Comparison of ENCODE assay signal across 8 cellular contexts in genomic region chr5:180868960-180869359, GRCh38. TPM values are rescaled to one million over a fixed set of nuclear protein-coding genes. Genes with fewer than 3 reads are reported as not detected.
DNase-seq lines count a peak whose midpoint lies in the region; ATAC-seq, FAIRE-seq and TF ChIP-seq lines count a peak whose summit lies in the region.

No MANE protein-coding gene starts in this region.

- H3K4me1 ChIP-seq in pancreas, result peaks cover 0 to 14% (median 9%) of the 10 kb centered on the region in 3 donors
- no peaks in the 10 kb centered on the region for H3K4me1 ChIP-seq in uterus

- no peak overlapping the region for H3K4me3 ChIP-seq in pancreas
- H3K4me3 ChIP-seq in uterus, result no peak overlapping the region

- peak; percentile 59 for DNase-seq in MV-4-11 (lab: John Stamatoyannopoulos, UW)
- DNase-seq in SK-N-DZ (ENCODE audit: low spot score), result peak; percentile 78
- DNase-seq in activated naive CD4-positive, alpha-beta T cell treated with Interleukin-2 at 50 U/mL for 16 hours, result peak; percentile 62
- DNase-seq in germinal center (ENCODE audit: low spot score), result peak; percentile 52
- DNase-seq in pancreas, result peak; percentile 76 to 95 (median 86)
- peak; percentile 72 to 76 for DNase-seq in uterus

- intact Hi-C loops in pancreas (cut with DNase I), result loop anchor here in 1 of 3 donors (10.0 kb wide), 1 partner anchor 286 kb away; no protein-coding TSS in a partner anchor
- intact Hi-C loops in uterus (cut with DNase I; ENCODE audit: low total_unique reads), result loop anchor here (10.0 kb wide), 1 partner anchor 84 kb away; no protein-coding TSS in a partner anchor

- H3K36me3 ChIP-seq in pancreas (no peaks in the 10 kb centered on the region), uterus (no peaks in the 10 kb centered on the region)

- ATAC-seq in pancreas (peak; percentile 75 to 90 (median 86)), GM18909 (IDR thresholded peaks at IDR 0.05; ENCODE audit: poor library complexity, unreplicated experiment) (no peak)

- 1 to 2% methylated on average over 3 of the region's 3 CpGs for WGBS in pancreas, 2 donors

- no peak overlapping the region for H3K27ac ChIP-seq in pancreas
- H3K27ac ChIP-seq in uterus, result no peak overlapping the region

- FAIRE-seq in pancreas (lab: Jason Lieb, UNC), result no peak

- H3K27me3 ChIP-seq in pancreas (no peaks in the 10 kb centered on the region), uterus (no peaks in the 10 kb centered on the region)

- no peak for TF ChIP-seq POLR2A in uterus (IDR thresholded peaks at IDR 0.05)

- H3K9me3 ChIP-seq in pancreas, result no peaks in the 10 kb centered on the region
- no peaks in the 10 kb centered on the region for H3K9me3 ChIP-seq in uterus

- TF ChIP-seq CTCF in GM12872 (IDR thresholded peaks at IDR 0.05; ENCODE audit: insufficient read depth, low read depth, low read length), result peak; percentile 81
- peak; percentile 40 to 57 (median 52) for TF ChIP-seq CTCF in pancreas (IDR thresholded peaks at IDR 0.05)
- TF ChIP-seq CTCF in uterus (IDR thresholded peaks at IDR 0.05), result peak; percentile 60 to 71 (median 66)

RNA-seq across cellular contexts. Expression of gene ZFP62, which starts 7.9 kb away (rescaled TPM):
- 22.9 and 31.3 TPM in 2 replicates for polyA plus RNA-seq in SK-N-DZ (2014; cell fraction: cytosol; rRNA removed)
- 42.3 and 55.6 TPM in 2 replicates for polyA plus RNA-seq in SK-N-DZ (2014; cell fraction: nucleus; rRNA removed)
- total RNA-seq in pancreas, result 10 to 100 TPM; 10.4 to 23.9 (median 13.0) TPM
- 10 to 100 TPM; 15.1 to 18.2 TPM for polyA plus RNA-seq in pancreas
- total RNA-seq in uterus, result 10 to 100 TPM in 3 of 4 donors, 1 to 10 TPM in 1; 8.5 to 43.6 (median 34.6) TPM

RNA-seq across cellular contexts. Expression of gene BTNL8, which starts 30.0 kb away (rescaled TPM):
- polyA plus RNA-seq in SK-N-DZ (2014; cell fraction: cytosol; rRNA removed), result not detected in 2 replicates
- polyA plus RNA-seq in SK-N-DZ (2014; cell fraction: nucleus; rRNA removed), result not detected in 2 replicates
- total RNA-seq in pancreas, result 1 to 10 TPM in 1 of 6 donors, under 1 TPM in 3, not detected in 2; 0.23 to 1.5 (median 0.45) TPM
- polyA plus RNA-seq in pancreas, result under 1 TPM; 0.31 to 0.49 TPM
- 1 to 10 TPM in 1 of 4 donors, not detected in 3; 2.9 TPM for total RNA-seq in uterus
